In the genomic region with DNA sequence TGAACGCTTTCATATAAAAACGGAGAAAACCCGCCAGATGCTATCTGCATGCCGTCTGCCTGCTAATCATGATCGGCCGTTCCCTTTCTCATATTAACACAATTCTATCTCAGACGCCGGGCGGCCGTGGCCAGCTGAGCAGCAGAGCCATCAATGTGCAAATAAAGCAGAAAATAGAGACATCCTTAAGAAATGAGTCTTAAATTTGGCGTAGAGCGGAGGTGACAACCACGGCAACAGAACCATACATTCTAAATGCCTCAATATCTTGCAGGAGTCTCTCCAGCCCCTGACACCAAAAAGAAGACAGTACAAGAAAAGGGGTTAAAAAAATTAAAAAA, we compare ENCODE assay signal across 8 cellular contexts. TPM values are rescaled to one million over a fixed set of nuclear protein-coding genes. Genes with fewer than 3 reads are reported as not detected.
A peak's percentile ranks its signal among the peaks of the same experiment; 100 is the strongest.
DNase-seq lines count a peak whose midpoint lies in the region; ATAC-seq and TF ChIP-seq lines count a peak whose summit lies in the region.

No MANE protein-coding gene starts in this region.

- H3K27ac ChIP-seq in DND-41 (ENCODE audit: low read length): peak overlapping the region; percentile 99
- H3K27ac ChIP-seq in MM.1S (ENCODE audit: low read length): peak overlapping the region; percentile 92

- TF ChIP-seq CTCF in DND-41 (IDR thresholded peaks at IDR 0.05; ENCODE audit: borderline replicate concordance, extremely low read depth, low read length, poor library complexity, severe bottlenecking) (no peak), MM.1S (IDR thresholded peaks at IDR 0.05; ENCODE audit: low read length) (no peak), lower leg skin (IDR thresholded peaks at IDR 0.05) (no peak)

- 1% methylated on average over 13 of the region's 13 CpGs for WGBS in lower leg skin, 2 donors

- ATAC-seq in DND-41 (ENCODE audit: insufficient read depth, low read depth): no peak
- no peak for ATAC-seq in GM19395 (IDR thresholded peaks at IDR 0.05; ENCODE audit: unreplicated experiment)
- ATAC-seq in GM18498 (IDR thresholded peaks at IDR 0.05; ENCODE audit: unreplicated experiment): no peak
- no peak for ATAC-seq in HG02798 (IDR thresholded peaks at IDR 0.05; ENCODE audit: poor library complexity, unreplicated experiment)

- peak overlapping the region; percentile 99 for H3K9ac ChIP-seq in DND-41 (ENCODE audit: low read depth, low read length)
- H3K9ac ChIP-seq in MM.1S (ENCODE audit: low read length): peak overlapping the region; percentile 91
- peak overlapping the region; percentile 82 for H3K9ac ChIP-seq in adipocyte (ENCODE audit: low read length)

- H3K79me2 ChIP-seq in DND-41 (ENCODE audit: insufficient read depth, low read length): peaks cover 88% of the 10 kb centered on the region
- peaks cover 62% of the 10 kb centered on the region for H3K79me2 ChIP-seq in MM.1S (ENCODE audit: low read length)

- peaks cover 26% of the 10 kb centered on the region for H4K20me1 ChIP-seq in DND-41 (ENCODE audit: insufficient read depth, low read length)
- 0 out of 2 replicates have a peak, but pooled peaks cover 4% of the 10 kb centered on the region for H4K20me1 ChIP-seq in MM.1S (ENCODE audit: insufficient read depth, low read length)

- H3K4me3 ChIP-seq in DND-41 (ENCODE audit: low read depth in 1 of 2, low read length in 2 of 2) (peak overlapping the region; percentile 84 to 85), MM.1S (ENCODE audit: low read length) (peak overlapping the region; percentile 90), adipocyte (ENCODE audit: low read length) (peak overlapping the region; percentile 93), lower leg skin (ENCODE audit: low read depth, poor library complexity, severe bottlenecking) (peak overlapping the region; percentile 42)

- H3K9me3 ChIP-seq in DND-41 (ENCODE audit: insufficient read depth, low read length, severe bottlenecking) (no peaks in the 10 kb centered on the region), MM.1S (replicated peaks; ENCODE audit: insufficient read depth, low read length) (no peaks in the 10 kb centered on the region), adipocyte (ENCODE audit: control insufficient read depth, low read length) (no peaks in the 10 kb centered on the region)

- H3K9me2 ChIP-seq in MM.1S (replicated peaks; ENCODE audit: insufficient read depth, low read length): no peaks in the 10 kb centered on the region

- peaks cover 25% of the 10 kb centered on the region for H3K36me3 ChIP-seq in DND-41 (ENCODE audit: insufficient read depth, low read length)
- no peaks in the 10 kb centered on the region; the same call in 1 of the 2 replicates for H3K36me3 ChIP-seq in MM.1S (replicated peaks; ENCODE audit: insufficient read depth, low read length)
- H3K36me3 ChIP-seq in adipocyte (ENCODE audit: control insufficient read depth, insufficient read depth, low read length, severe bottlenecking): no peaks in the 10 kb centered on the region

- intact Hi-C loops in lower leg skin (cut with DNase I; ENCODE audit: low total_unique reads): no loop called here

- H3K27me3 ChIP-seq in DND-41 (ENCODE audit: insufficient read depth, low read length, poor library complexity): no peaks in the 10 kb centered on the region
- no peaks in the 10 kb centered on the region for H3K27me3 ChIP-seq in MM.1S (replicated peaks; ENCODE audit: insufficient read depth, low read length)
- no peaks in the 10 kb centered on the region for H3K27me3 ChIP-seq in adipocyte (replicated peaks; ENCODE audit: control insufficient read depth, insufficient read depth, low read length)

- TF ChIP-seq POLR2A in lower leg skin (IDR thresholded peaks at IDR 0.05): no peak

- peak overlapping the region; percentile 71 for H3K4me2 ChIP-seq in DND-41 (ENCODE audit: insufficient read depth, low read length)
- peak overlapping the region; percentile 80 for H3K4me2 ChIP-seq in MM.1S (ENCODE audit: low read depth, low read length)

- H3K4me1 ChIP-seq in DND-41 (ENCODE audit: insufficient read depth, low read length): peaks cover 48% of the 10 kb centered on the region
- H3K4me1 ChIP-seq in MM.1S (ENCODE audit: low read length): peaks cover 12% of the 10 kb centered on the region
- H3K4me1 ChIP-seq in adipocyte (ENCODE audit: control insufficient read depth, insufficient read depth, low read length): peaks cover 18% of the 10 kb centered on the region

- DNase-seq in DND-41: peak; percentile 54
- DNase-seq in MM.1S: peak; percentile 45
- DNase-seq in adipocyte (ENCODE audit: low read depth): peak; percentile 71
- no peak for DNase-seq in lower leg skin (ENCODE audit: low spot score in 2 of 2)
- DNase-seq in effector CD4-positive, alpha-beta T cell: no peak

- H2AFZ ChIP-seq in DND-41 (ENCODE audit: low read depth, low read length) (peak overlapping the region; percentile 67), MM.1S (ENCODE audit: low read length) (peak overlapping the region; percentile 39; the same call in 1 of the 2 replicates)

- peaks cover 34% of the 10 kb centered on the region for H3F3A ChIP-seq in MM.1S (ENCODE audit: insufficient read depth, low read length)

RNA-seq across cellular contexts. Expression of a gene that starts 2.7 kb away (rescaled TPM):
- 10 to 100 TPM; 47.0 to 99.1 (median 68.7) TPM for total RNA-seq in lower leg skin

Comparison
In these comparisons a context has a peak if more than half of its experiments do, and no peak if none do; other contexts are left out.
1. DNase-seq: peak in DND-41 (single experiment), MM.1S (single experiment) and adipocyte (single experiment); none in lower leg skin (0 of 2) and effector CD4-positive, alpha-beta T cell (single experiment).
2. H3K4me3 ChIP-seq: peak in every context shown above with its lines; median percentile 93 in adipocyte; 90 in MM.1S; 84 in DND-41; 42 in lower leg skin.
3. Peak in every context shown above with its lines, with median percentiles within 50 percentile points of each other: H3K9ac ChIP-seq.